Comparison of ENCODE assay signal across 15 cellular contexts in the genomic region with DNA sequence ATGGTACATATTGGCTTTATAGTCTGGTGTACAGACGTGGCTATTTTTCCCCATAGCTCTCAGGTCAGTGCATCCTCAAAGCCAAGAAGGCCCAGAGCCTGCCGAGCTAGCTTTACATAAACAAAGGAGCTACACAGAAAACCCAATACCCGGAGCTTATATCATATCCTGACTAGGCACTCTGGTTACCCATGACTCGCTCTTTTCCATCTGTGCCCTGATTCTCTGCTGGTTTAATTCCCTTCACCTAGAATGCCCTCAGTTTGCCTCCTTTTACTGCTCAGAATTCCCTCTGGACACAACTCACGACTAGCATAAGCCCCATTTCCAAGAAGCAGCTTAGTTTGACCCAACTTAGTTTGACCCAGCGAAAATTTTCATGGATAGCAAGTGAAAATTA.
A peak's percentile ranks its signal among the peaks of the same experiment; 100 is the strongest.
DNase-seq lines count a peak whose midpoint lies in the region; ATAC-seq, FAIRE-seq and TF ChIP-seq lines count a peak whose summit lies in the region.
"Had no signal": no experiment of that assay in that cellular context is flagged by ENCODE, and none has a peak within 500 bp of the region (broad histone marks: within the 10 kb centered on the region; RNA-seq: fewer than 3 reads in every experiment).

No MANE protein-coding gene starts in this region.

- H3K9me3 Mint-ChIP-seq in stimulated activated effector memory CD8-positive, alpha-beta T cell treated with anti-CD3 and anti-CD28 coated beads, Interleukin-12 subunit alpha, Interleukin-12 subunit beta, amount 100 ng/mL, for 72 hours = no peaks in the 10 kb centered on the region
- no peaks in the 10 kb centered on the region for H3K9me3 Mint-ChIP-seq in Calu3 (ENCODE audit: low read depth, unreplicated experiment)
- H3K9me3 Mint-ChIP-seq in natural killer cell treated with Interleukin-12 subunit alpha and Interleukin-12 subunit beta and Interleukin-15 and Interleukin-18, amount 100 ng/mL, for 72 hours = no peaks in the 10 kb centered on the region
- H3K9me3 Mint-ChIP-seq: activated T-helper 17 cell treated with anti-CD3 and anti-CD28 coated beads, Interleukin-2, amount 50 U/mL, for 72 hours; immature natural killer cell had no signal

- peak; percentile 97 for FAIRE-seq in H54 (lab: Jason Lieb, UNC)

- no peaks in the 10 kb centered on the region for H3K36me3 Mint-ChIP-seq in T-helper 17 cell (ENCODE audit: low read depth)
- H3K36me3 Mint-ChIP-seq in stimulated activated effector memory CD8-positive, alpha-beta T cell treated with anti-CD3 and anti-CD28 coated beads, Interleukin-12 subunit alpha, Interleukin-12 subunit beta, amount 100 ng/mL, for 72 hours = no peaks in the 10 kb centered on the region
- no peaks in the 10 kb centered on the region for H3K36me3 Mint-ChIP-seq in Calu3 (ENCODE audit: insufficient read depth, unreplicated experiment)
- no peaks in the 10 kb centered on the region for H3K36me3 Mint-ChIP-seq in natural killer cell treated with Interleukin-12 subunit alpha and Interleukin-12 subunit beta and Interleukin-15 and Interleukin-18, amount 100 ng/mL, for 72 hours

- CTCF ChIA-PET in Calu3 (lab: Charles Lee) = interaction anchor here (0.5 to 2.8 kb wide), 4 partner anchors 9 to 49 kb away, joined by 3 to 12 read pairs (median 6); no protein-coding TSS in a partner anchor

- no peaks in the 10 kb centered on the region for H3K9me3 ChIP-seq in T-helper 17 cell (ENCODE audit: control insufficient read depth, low read length, poor library complexity, severe bottlenecking)

- DNase-seq in H54 (ENCODE audit: insufficient read length, low spot score) (peak; percentile 2), T-helper 17 cell (no peak), globus pallidus (ENCODE audit: low spot score) (peak; percentile 68), Calu3 (no peak), NCI-H146 (lab: John Stamatoyannopoulos, UW) (no peak), NCI-H1105 (lab: John Stamatoyannopoulos, UW) (no peak)
- no peak for DNase-seq in stimulated activated effector memory CD8-positive, alpha-beta T cell treated with anti-CD3 and anti-CD28 coated beads, Interleukin-12 subunit alpha, Interleukin-12 subunit beta, amount 100 ng/mL, for 72 hours (ENCODE audit: low spot score in 2 of 2)
- no peak for DNase-seq in natural killer cell treated with Interleukin-12 subunit alpha and Interleukin-12 subunit beta and Interleukin-15 and Interleukin-18, amount 100 ng/mL, for 72 hours (ENCODE audit: low spot score)
- DNase-seq: activated CD4-positive, alpha-beta T cell treated with anti-CD3 and anti-CD28 coated beads, Interleukin-2, amount 50 U/mL, for 48 hours; amniotic stem cell; immature natural killer cell; NCI-H1436; NCI-H524 treated with DMSO at 0.1 percent for 48 hours; stimulated activated CD4-positive, alpha-beta T cell treated with anti-CD3 and anti-CD28 coated beads, Interleukin-1b, Interleukin-23, amount 100 ng/mL, for 48 hours had no signal

- TF ChIP-seq CTCF in Calu3 (IDR thresholded peaks at IDR 0.05; ENCODE audit: unreplicated experiment) = no peak

- H3K4me1 Mint-ChIP-seq in T-helper 17 cell = no peaks in the 10 kb centered on the region
- peaks cover 5% of the 10 kb centered on the region for H3K4me1 Mint-ChIP-seq in stimulated activated effector memory CD8-positive, alpha-beta T cell treated with anti-CD3 and anti-CD28 coated beads, Interleukin-12 subunit alpha, Interleukin-12 subunit beta, amount 100 ng/mL, for 72 hours
- peaks cover 42% of the 10 kb centered on the region for H3K4me1 Mint-ChIP-seq in Calu3 (ENCODE audit: low read depth, unreplicated experiment)
- H3K4me1 Mint-ChIP-seq in natural killer cell treated with Interleukin-12 subunit alpha and Interleukin-12 subunit beta and Interleukin-15 and Interleukin-18, amount 100 ng/mL, for 72 hours (ENCODE audit: low read depth in 2 of 2) = no peaks in the 10 kb centered on the region
- H3K4me1 Mint-ChIP-seq: activated T-helper 17 cell treated with anti-CD3 and anti-CD28 coated beads, Interleukin-2, amount 50 U/mL, for 72 hours; immature natural killer cell had no signal

- TF ChIP-seq POLR2A in H54 (IDR thresholded peaks at IDR 0.05; ENCODE audit: low read depth, low read length) = no peak

- ATAC-seq in T-helper 17 cell = no peak
- no peak for ATAC-seq in stimulated activated effector memory CD8-positive, alpha-beta T cell treated with anti-CD3 and anti-CD28 coated beads, Interleukin-12 subunit alpha, Interleukin-12 subunit beta, amount 100 ng/mL, for 72 hours
- no peak for ATAC-seq in natural killer cell treated with Interleukin-12 subunit alpha and Interleukin-12 subunit beta and Interleukin-15 and Interleukin-18, amount 100 ng/mL, for 72 hours
- ATAC-seq: activated T-helper 17 cell treated with anti-CD3 and anti-CD28 coated beads, Interleukin-2, amount 50 U/mL, for 72 hours had no signal

- H3K4me3 Mint-ChIP-seq in T-helper 17 cell = peak overlapping the region; percentile 31
- H3K4me3 Mint-ChIP-seq in stimulated activated effector memory CD8-positive, alpha-beta T cell treated with anti-CD3 and anti-CD28 coated beads, Interleukin-12 subunit alpha, Interleukin-12 subunit beta, amount 100 ng/mL, for 72 hours = no peak overlapping the region
- H3K4me3 Mint-ChIP-seq in Calu3 (ENCODE audit: low read depth, unreplicated experiment) = no peak overlapping the region
- no peak overlapping the region for H3K4me3 Mint-ChIP-seq in natural killer cell treated with Interleukin-12 subunit alpha and Interleukin-12 subunit beta and Interleukin-15 and Interleukin-18, amount 100 ng/mL, for 72 hours
- H3K4me3 Mint-ChIP-seq: activated T-helper 17 cell treated with anti-CD3 and anti-CD28 coated beads, Interleukin-2, amount 50 U/mL, for 72 hours; immature natural killer cell had no signal

- intact Hi-C loops in Calu3 (cut with micrococcal nuclease; ENCODE audit: unreplicated experiment) = no loop called here

- no TSS peak for BruUV-seq in Calu3 (replicated peaks; lab: Mats Ljungman, UMichigan)

- no peak overlapping the region for H3K27ac Mint-ChIP-seq in T-helper 17 cell
- peak overlapping the region; percentile 40 for H3K27ac Mint-ChIP-seq in stimulated activated effector memory CD8-positive, alpha-beta T cell treated with anti-CD3 and anti-CD28 coated beads, Interleukin-12 subunit alpha, Interleukin-12 subunit beta, amount 100 ng/mL, for 72 hours
- no peak overlapping the region for H3K27ac Mint-ChIP-seq in Calu3 (ENCODE audit: unreplicated experiment)
- no peak overlapping the region for H3K27ac Mint-ChIP-seq in natural killer cell treated with Interleukin-12 subunit alpha and Interleukin-12 subunit beta and Interleukin-15 and Interleukin-18, amount 100 ng/mL, for 72 hours
- H3K27ac Mint-ChIP-seq: activated T-helper 17 cell treated with anti-CD3 and anti-CD28 coated beads, Interleukin-2, amount 50 U/mL, for 72 hours had no signal

- no peaks in the 10 kb centered on the region for H3K27me3 Mint-ChIP-seq in T-helper 17 cell
- H3K27me3 Mint-ChIP-seq in Calu3 (ENCODE audit: unreplicated experiment) = no peaks in the 10 kb centered on the region
- no peaks in the 10 kb centered on the region for H3K27me3 Mint-ChIP-seq in natural killer cell treated with Interleukin-12 subunit alpha and Interleukin-12 subunit beta and Interleukin-15 and Interleukin-18, amount 100 ng/mL, for 72 hours
- H3K27me3 Mint-ChIP-seq: activated T-helper 17 cell treated with anti-CD3 and anti-CD28 coated beads, Interleukin-2, amount 50 U/mL, for 72 hours had no signal

Comparison
In these comparisons a context has a peak if more than half of its experiments do, and no peak if none do; other contexts are left out.
1. DNase-seq: peak in H54 (single experiment) and globus pallidus (single experiment); none in T-helper 17 cell (0 of 3), stimulated activated effector memory CD8-positive, alpha-beta T cell treated with anti-CD3 and anti-CD28 coated beads, Interleukin-12 subunit alpha, Interleukin-12 subunit beta, amount 100 ng/mL, for 72 hours (0 of 2), Calu3 (single experiment), natural killer cell treated with Interleukin-12 subunit alpha and Interleukin-12 subunit beta and Interleukin-15 and Interleukin-18, amount 100 ng/mL, for 72 hours (single experiment), NCI-H146 (single experiment) and NCI-H1105 (single experiment).